23 cellular contexts compared by ENCODE assay signal in the genomic region with DNA sequence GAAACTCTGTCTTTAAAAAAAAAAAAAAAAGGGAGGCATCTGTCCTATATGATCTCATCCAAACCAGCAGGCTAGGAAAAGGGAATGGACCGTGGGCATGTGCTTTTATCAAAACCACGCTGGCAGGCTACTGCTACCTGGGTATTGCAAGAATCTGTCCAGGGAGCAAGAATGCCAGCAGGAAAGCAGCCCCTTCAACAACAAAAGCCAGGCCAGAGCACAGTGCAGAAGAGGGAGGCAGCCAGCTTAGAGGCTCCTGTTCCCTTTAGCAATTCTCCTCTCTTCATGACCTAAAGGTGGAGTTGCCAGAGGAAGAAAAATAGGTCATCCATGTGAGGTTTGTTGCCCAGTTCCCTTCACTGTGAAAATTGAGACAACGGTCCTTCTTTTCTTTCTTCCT. TPM values are rescaled to one million over a fixed set of nuclear protein-coding genes. Genes with fewer than 3 reads are reported as not detected.
DNase-seq lines count a peak whose midpoint lies in the region; ATAC-seq and TF ChIP-seq lines count a peak whose summit lies in the region.
"Had no signal": no experiment of that assay in that cellular context is flagged by ENCODE, and none has a peak within 500 bp of the region (broad histone marks: within the 10 kb centered on the region; RNA-seq: fewer than 3 reads in every experiment).

No MANE protein-coding gene starts in this region.

- peaks cover 5% of the 10 kb centered on the region for H3K36me3 ChIP-seq in Caco-2 (ENCODE audit: control insufficient read depth, insufficient read depth, low read length)
- H3K36me3 ChIP-seq: breast epithelium had no signal

- H3K36me3 Mint-ChIP-seq in Caco-2 (ENCODE audit: insufficient read depth, unreplicated experiment) (peaks cover 92% of the 10 kb centered on the region), HFFc6 (ENCODE audit: low read depth) (peaks cover 38% of the 10 kb centered on the region)
- H3K36me3 Mint-ChIP-seq in stimulated activated naive B cell treated with anti-CD40 and anti-IgM and Interleukin-4, amounts not matched to agents 10 μg/mL and 1 μg/mL and 100 μg/mL, for 72 hours = peaks cover 41 to 56% of the 10 kb centered on the region in 2 donors
- H3K36me3 Mint-ChIP-seq in naive thymus-derived CD8-positive, alpha-beta T cell = peaks cover 8 to 79% (median 45%) of the 10 kb centered on the region in 3 donors

- no peak for ATAC-seq in stimulated activated naive B cell treated with anti-CD40 and anti-IgM and Interleukin-4, amounts not matched to agents 10 μg/mL and 1 μg/mL and 100 μg/mL, for 72 hours (replicated peaks)
- ATAC-seq in naive thymus-derived CD8-positive, alpha-beta T cell = no peak
- ATAC-seq: activated CD4-positive, CD25-positive, alpha-beta regulatory T cell treated with anti-CD3 and anti-CD28 coated beads, Interleukin-2, amount 50 U/mL, for 24 hours; activated CD8-positive, alpha-beta T cell treated with anti-CD3 and anti-CD28 coated beads for 36 hours; naive thymus-derived CD4-positive, alpha-beta T cell; stimulated activated naive CD8-positive, alpha-beta T cell treated with anti-CD3 and anti-CD28 coated beads, Interleukin-15, amount 100 ng/mL, for 72 hours had no signal

- H3K4me3 Mint-ChIP-seq in Caco-2 (ENCODE audit: unreplicated experiment) (no peak overlapping the region), HFFc6 (no peak overlapping the region)
- no peak overlapping the region for H3K4me3 Mint-ChIP-seq in stimulated activated naive B cell treated with anti-CD40 and anti-IgM and Interleukin-4, amounts not matched to agents 10 μg/mL and 1 μg/mL and 100 μg/mL, for 72 hours
- no peak overlapping the region for H3K4me3 Mint-ChIP-seq in naive thymus-derived CD8-positive, alpha-beta T cell
- H3K4me3 Mint-ChIP-seq: activated CD8-positive, alpha-beta T cell treated with anti-CD3 and anti-CD28 coated beads for 36 hours; CD4-positive, CD25-positive, alpha-beta regulatory T cell; memory B cell; naive thymus-derived CD4-positive, alpha-beta T cell; stimulated activated naive CD8-positive, alpha-beta T cell treated with anti-CD3 and anti-CD28 coated beads, Interleukin-15, amount 100 ng/mL, for 72 hours had no signal

- TSS peak; percentile 17 for BruUV-seq in Caco-2 (replicated peaks; lab: Mats Ljungman, UMichigan)

- no peaks in the 10 kb centered on the region for H3K4me1 Mint-ChIP-seq in Caco-2 (ENCODE audit: low read depth, unreplicated experiment)
- H3K4me1 Mint-ChIP-seq in HFFc6 (ENCODE audit: low read depth) = peaks cover 26% of the 10 kb centered on the region
- peaks cover 14 to 18% of the 10 kb centered on the region in 2 donors for H3K4me1 Mint-ChIP-seq in stimulated activated naive B cell treated with anti-CD40 and anti-IgM and Interleukin-4, amounts not matched to agents 10 μg/mL and 1 μg/mL and 100 μg/mL, for 72 hours
- peaks cover 11 to 20% (median 13%) of the 10 kb centered on the region in 4 donors for H3K4me1 Mint-ChIP-seq in naive thymus-derived CD8-positive, alpha-beta T cell

- DNase-seq in Caco-2 (no peak), HFFc6 (no peak), astrocyte of the hippocampus (ENCODE audit: low read depth, low spot score) (peak; percentile 62), midbrain (lab: John Stamatoyannopoulos, UW) (peak; percentile 17)
- no peak for DNase-seq in stimulated activated naive B cell treated with anti-CD40 and anti-IgM and Interleukin-4, amounts not matched to agents 10 μg/mL and 1 μg/mL and 100 μg/mL, for 72 hours
- no peak for DNase-seq in naive thymus-derived CD8-positive, alpha-beta T cell
- DNase-seq in activated CD4-positive, alpha-beta T cell treated with anti-CD3 and anti-CD28 coated beads, Interleukin-2, amount 50 U/mL, for 48 hours = no peak
- DNase-seq: activated CD8-positive, alpha-beta T cell treated with anti-CD3 and anti-CD28 coated beads for 36 hours; activated gamma-delta T cell; CD4-positive, CD25-positive, alpha-beta regulatory T cell; dermis blood vessel endothelial cell; IMR-90; kidney glomerular epithelial cell; naive thymus-derived CD4-positive, alpha-beta T cell; NCI-H1105 treated with DMSO at 0.1 percent for 48 hours; NCI-H2081 treated with DMSO at 0.1 percent for 48 hours; OCI-M1; stimulated activated naive CD8-positive, alpha-beta T cell treated with anti-CD3 and anti-CD28 coated beads, Interleukin-15, amount 100 ng/mL, for 72 hours; T-helper 1 cell; tibial artery had no signal

- H3K4me1 ChIP-seq in Caco-2 = no peaks in the 10 kb centered on the region
- H3K4me1 ChIP-seq: breast epithelium had no signal

- no peaks in the 10 kb centered on the region for H3K9me3 ChIP-seq in Caco-2
- H3K9me3 ChIP-seq: breast epithelium, tibial artery had no signal

- intact Hi-C loops in Caco-2 (cut with micrococcal nuclease; ENCODE audit: unreplicated experiment) = no loop called here

- CTCF ChIA-PET in Caco-2 (lab: Charles Lee) = interaction anchor here (2.5 kb wide), 1 partner anchor 13 kb away, joined by 5 read pairs; no protein-coding TSS in a partner anchor

- H3K9me3 Mint-ChIP-seq in Caco-2 (ENCODE audit: unreplicated experiment) (no peaks in the 10 kb centered on the region), HFFc6 (no peaks in the 10 kb centered on the region)
- H3K9me3 Mint-ChIP-seq in stimulated activated naive B cell treated with anti-CD40 and anti-IgM and Interleukin-4, amounts not matched to agents 10 μg/mL and 1 μg/mL and 100 μg/mL, for 72 hours = no peaks in the 10 kb centered on the region
- H3K9me3 Mint-ChIP-seq in naive thymus-derived CD8-positive, alpha-beta T cell = no peaks in the 10 kb centered on the region
- H3K9me3 Mint-ChIP-seq: activated CD8-positive, alpha-beta T cell treated with anti-CD3 and anti-CD28 coated beads for 36 hours; CD4-positive, CD25-positive, alpha-beta regulatory T cell; memory B cell; naive thymus-derived CD4-positive, alpha-beta T cell; stimulated activated naive CD8-positive, alpha-beta T cell treated with anti-CD3 and anti-CD28 coated beads, Interleukin-15, amount 100 ng/mL, for 72 hours had no signal

- no peak for TF ChIP-seq CTCF in Caco-2 (IDR thresholded peaks at IDR 0.05; ENCODE audit: insufficient read depth in 1 of 2, low read depth in 1 of 2, low read length in 1 of 2, severe bottlenecking in 1 of 2, unreplicated experiment in 1 of 2)
- no peak for TF ChIP-seq CTCF in HFFc6 (IDR thresholded peaks at IDR 0.05)

- no peaks in the 10 kb centered on the region for H3K27me3 ChIP-seq in Caco-2 (replicated peaks; ENCODE audit: control insufficient read depth, insufficient read depth, low read length)
- H3K27me3 ChIP-seq: breast epithelium, tibial artery had no signal

- no peak overlapping the region for H3K4me3 ChIP-seq in Caco-2 (ENCODE audit: low read depth, low read length)
- H3K4me3 ChIP-seq: breast epithelium, tibial artery had no signal

- POLR2A ChIA-PET in Caco-2 (lab: Charles Lee) = no interaction called here
- POLR2A ChIA-PET in naive thymus-derived CD8-positive, alpha-beta T cell (lab: Charles Lee) = no interaction called here

- H3K27me3 Mint-ChIP-seq in Caco-2 (ENCODE audit: insufficient read depth, unreplicated experiment) (no peaks in the 10 kb centered on the region), HFFc6 (ENCODE audit: insufficient read depth) (no peaks in the 10 kb centered on the region)
- H3K27me3 Mint-ChIP-seq in stimulated activated naive B cell treated with anti-CD40 and anti-IgM and Interleukin-4, amounts not matched to agents 10 μg/mL and 1 μg/mL and 100 μg/mL, for 72 hours = no peaks in the 10 kb centered on the region
- no peaks in the 10 kb centered on the region for H3K27me3 Mint-ChIP-seq in naive thymus-derived CD8-positive, alpha-beta T cell
- H3K27me3 Mint-ChIP-seq: activated CD8-positive, alpha-beta T cell treated with anti-CD3 and anti-CD28 coated beads for 36 hours; CD4-positive, CD25-positive, alpha-beta regulatory T cell; memory B cell; naive thymus-derived CD4-positive, alpha-beta T cell; stimulated activated naive CD8-positive, alpha-beta T cell treated with anti-CD3 and anti-CD28 coated beads, Interleukin-15, amount 100 ng/mL, for 72 hours had no signal

- H3K27ac Mint-ChIP-seq in Caco-2 (ENCODE audit: unreplicated experiment) (no peak overlapping the region), HFFc6 (peak overlapping the region; percentile 55; the same call in 1 of the 2 replicates)
- H3K27ac Mint-ChIP-seq in stimulated activated naive B cell treated with anti-CD40 and anti-IgM and Interleukin-4, amounts not matched to agents 10 μg/mL and 1 μg/mL and 100 μg/mL, for 72 hours = no peak overlapping the region
- no peak overlapping the region for H3K27ac Mint-ChIP-seq in naive thymus-derived CD8-positive, alpha-beta T cell
- H3K27ac Mint-ChIP-seq: activated CD8-positive, alpha-beta T cell treated with anti-CD3 and anti-CD28 coated beads for 36 hours; CD4-positive, CD25-positive, alpha-beta regulatory T cell; memory B cell; stimulated activated naive CD8-positive, alpha-beta T cell treated with anti-CD3 and anti-CD28 coated beads, Interleukin-15, amount 100 ng/mL, for 72 hours had no signal

RNA-seq across cellular contexts. Expression of gene TBC1D20, which starts 18.2 kb away (rescaled TPM):
- total RNA-seq in Caco-2 (2022) = 30.0 and 35.8 TPM in 2 replicates
- 10 to 100 TPM; 36.7 to 47.0 (median 42.1) TPM for total RNA-seq in HFFc6 (2021; fragmentation: NEBNext Ultra II Directional; extraction: Animal tissue kit (Norgen Biotek cat#: 25700))
- 10 to 100 TPM; 33.6 to 36.6 TPM for total RNA-seq in naive thymus-derived CD8-positive, alpha-beta T cell
- polyA plus RNA-seq in naive thymus-derived CD8-positive, alpha-beta T cell = 10 to 100 TPM; 13.8 to 20.8 (median 19.0) TPM

RNA-seq across cellular contexts. Expression of gene RBCK1, which starts 36.0 kb away (rescaled TPM):
- total RNA-seq in Caco-2 (2022) = 103 and 111 TPM in 2 replicates
- total RNA-seq in HFFc6 (2021; fragmentation: NEBNext Ultra II Directional; extraction: Animal tissue kit (Norgen Biotek cat#: 25700)) = 10 to 100 TPM; 76.4 to 84.1 (median 77.2) TPM
- total RNA-seq in naive thymus-derived CD8-positive, alpha-beta T cell = 100 to 1,000 TPM; 108 to 116 TPM
- polyA plus RNA-seq in naive thymus-derived CD8-positive, alpha-beta T cell = 10 to 100 TPM; 65.3 to 82.2 (median 75.7) TPM

Comparison
In these comparisons a context has a peak if more than half of its experiments do, and no peak if none do; other contexts are left out.
1. DNase-seq: peak in astrocyte of the hippocampus (single experiment) and midbrain (single experiment); none in Caco-2 (0 of 2), HFFc6 (single experiment), stimulated activated naive B cell treated with anti-CD40 and anti-IgM and Interleukin-4, amounts not matched to agents 10 μg/mL and 1 μg/mL and 100 μg/mL, for 72 hours (single experiment), naive thymus-derived CD8-positive, alpha-beta T cell (0 of 10) and activated CD4-positive, alpha-beta T cell treated with anti-CD3 and anti-CD28 coated beads, Interleukin-2, amount 50 U/mL, for 48 hours (0 of 2).